Comparison of ENCODE assay signal across 21 cellular contexts in genomic region chr10:58348571-58349033, GRCh38. TPM values are rescaled to one million over a fixed set of nuclear protein-coding genes. Genes with fewer than 3 reads are reported as not detected.
DNase-seq lines count a peak whose midpoint lies in the region; ATAC-seq and TF ChIP-seq lines count a peak whose summit lies in the region.
"Had no signal": no experiment of that assay in that cellular context is flagged by ENCODE, and none has a peak within 500 bp of the region (broad histone marks: within the 10 kb centered on the region; RNA-seq: fewer than 3 reads in every experiment).

No MANE protein-coding gene starts in this region.

- intact Hi-C loops in CD14-positive monocyte (cut with micrococcal nuclease) (no loop called here), Right ventricle myocardium superior (cut with DNase I) (no loop called here)

- H3K4me1 Mint-ChIP-seq in CD14-positive monocyte (peaks cover 68% of the 10 kb centered on the region), WTC11 (peaks cover 38% of the 10 kb centered on the region), mesothelial cell of epicardium (peaks cover 18% of the 10 kb centered on the region)

- peaks cover 30% of the 10 kb centered on the region for H3K4me1 ChIP-seq in HUES48 (ENCODE audit: control insufficient read depth, insufficient read depth, low read length)

- no peak for DNase-seq in CD14-positive monocyte (ENCODE audit: low spot score)
- DNase-seq in WTC11 (ENCODE audit: low spot score) = no peak
- no peak for DNase-seq in mesothelial cell of epicardium (ENCODE audit: low spot score in 2 of 2, unreplicated experiment in 2 of 2)
- DNase-seq in cerebellar nuclear complex (lab: John Stamatoyannopoulos, UW) = no peak
- no peak for DNase-seq in SHP77 treated with DMSO at 0.1 percent for 48 hours (lab: John Stamatoyannopoulos, UW)
- no peak for DNase-seq in Right ventricle myocardium superior
- DNase-seq: activated CD4-positive, alpha-beta T cell treated with anti-CD3 and anti-CD28 coated beads for 4 hours; effector CD8-positive, alpha-beta T cell; esophagus squamous epithelium; HCEC 1CT; left ventricle myocardium inferior; NCI-H1436; nucleus accumbens; retina; spleen; stimulated activated CD4-positive, alpha-beta T cell treated with anti-CD3 and anti-CD28 coated beads, Interleukin-4, amount 100 ng/mL, for 24 hours; upper lobe of left lung had no signal

- H3K27ac ChIP-seq in HUES48 (ENCODE audit: low read depth, low read length) = peak overlapping the region; percentile 42
- H3K27ac ChIP-seq: esophagus squamous epithelium, left ventricle myocardium inferior, RWPE1, upper lobe of left lung had no signal

- H3K36me3 ChIP-seq in HUES48 (ENCODE audit: control insufficient read depth, insufficient read depth, low read length) = 0 out of 2 replicates have a peak, but pooled peaks cover 3% of the 10 kb centered on the region
- H3K36me3 ChIP-seq: esophagus squamous epithelium, left ventricle myocardium inferior, spleen, upper lobe of left lung had no signal

- no peak overlapping the region for H3K4me3 Mint-ChIP-seq in CD14-positive monocyte
- 0 out of 2 replicates have a peak overlapping the region, but pooled peaks have one; percentile 5 for H3K4me3 Mint-ChIP-seq in WTC11
- H3K4me3 Mint-ChIP-seq in mesothelial cell of epicardium = no peak overlapping the region

- TF ChIP-seq CTCF in CD14-positive monocyte (IDR thresholded peaks at IDR 0.05) (no peak), WTC11 (IDR thresholded peaks at IDR 0.05) (no peak), mesothelial cell of epicardium (IDR thresholded peaks at IDR 0.05; ENCODE audit: unreplicated experiment) (no peak)

- H3K9me3 Mint-ChIP-seq in CD14-positive monocyte = no peaks in the 10 kb centered on the region
- H3K9me3 Mint-ChIP-seq in WTC11 = no peaks in the 10 kb centered on the region
- peaks cover 4% of the 10 kb centered on the region for H3K9me3 Mint-ChIP-seq in mesothelial cell of epicardium

- CTCF ChIA-PET in WTC11 (lab: Charles Lee) = interaction anchor here (1.3 to 1.4 kb wide), 2 partner anchors 13 to 36 kb away, joined by 3 to 4 read pairs; partner anchors contain the start of gene TFAM

- no peak overlapping the region for H3K9ac ChIP-seq in HUES48 (ENCODE audit: low read depth, low read length)

- H3K27ac Mint-ChIP-seq in CD14-positive monocyte (peak overlapping the region in 6 of 7 donors; percentile 46 to 93 (median 82)), WTC11 (peak overlapping the region; percentile 51; the same call in 1 of the 2 replicates), mesothelial cell of epicardium (peak overlapping the region; percentile 52)
- H3K27ac Mint-ChIP-seq: activated naive CD4-positive, alpha-beta T cell treated with anti-CD3 and anti-CD28 coated beads, Interleukin-2, amount 50 U/mL, for 72 hours had no signal

- H3K4me3 ChIP-seq in HUES48 (ENCODE audit: low read depth, low read length) = no peak overlapping the region
- H3K4me3 ChIP-seq: esophagus squamous epithelium, left ventricle myocardium inferior, spleen, upper lobe of left lung had no signal

- ATAC-seq in WTC11 (no peak; the same call in 1 of the 2 replicates), HG03442 (IDR thresholded peaks at IDR 0.05; ENCODE audit: unreplicated experiment) (no peak), Right ventricle myocardium superior (ENCODE audit: poor library complexity) (no peak)
- ATAC-seq: activated naive CD4-positive, alpha-beta T cell treated with anti-CD3 and anti-CD28 coated beads, Interleukin-2, amount 50 U/mL, for 72 hours had no signal

- POLR2A ChIA-PET in WTC11 (lab: Charles Lee) = no interaction called here

- H3K36me3 Mint-ChIP-seq in CD14-positive monocyte = peaks cover 24 to 30% of the 10 kb centered on the region in 2 donors
- peaks cover 10% of the 10 kb centered on the region for H3K36me3 Mint-ChIP-seq in WTC11
- H3K36me3 Mint-ChIP-seq in mesothelial cell of epicardium = peaks cover 10% of the 10 kb centered on the region

- no peaks in the 10 kb centered on the region for H3K9me3 ChIP-seq in HUES48 (ENCODE audit: control insufficient read depth, insufficient read depth, low read length)
- H3K9me3 ChIP-seq: esophagus squamous epithelium, left ventricle myocardium inferior, spleen, upper lobe of left lung had no signal

- H3K27me3 Mint-ChIP-seq in CD14-positive monocyte (ENCODE audit: low read depth in 3 of 3) (no peaks in the 10 kb centered on the region), WTC11 (ENCODE audit: low read depth) (no peaks in the 10 kb centered on the region), mesothelial cell of epicardium (ENCODE audit: low read depth) (no peaks in the 10 kb centered on the region)

- no peaks in the 10 kb centered on the region for H3K27me3 ChIP-seq in HUES48 (ENCODE audit: control insufficient read depth, insufficient read depth, low read length)
- H3K27me3 ChIP-seq: esophagus squamous epithelium, spleen, upper lobe of left lung had no signal

TF ChIP-seq in WTC11, 78 proteins besides CTCF, POLR2A, EP300 and RAD21 (continues in another document):
- TF ChIP-seq ZBTB43 (CRISPR knock-in tag; IDR thresholded peaks at IDR 0.05) (no peak), USF1 (CRISPR knock-in tag; IDR thresholded peaks at IDR 0.05) (no peak), SOX15 (CRISPR knock-in tag; IDR thresholded peaks at IDR 0.05) (no peak), PRDM15 (CRISPR knock-in tag; IDR thresholded peaks at IDR 0.05) (no peak), MYBL2 (CRISPR knock-in tag; IDR thresholded peaks at IDR 0.05) (no peak), GTF2I (CRISPR knock-in tag; conservative IDR thresholded peaks at IDR 0.05) (no peak), FOXJ3 (CRISPR knock-in tag; IDR thresholded peaks at IDR 0.05; ENCODE audit: borderline replicate concordance) (no peak), TEAD4 (CRISPR knock-in tag; IDR thresholded peaks at IDR 0.05) (no peak), MLX (CRISPR knock-in tag; IDR thresholded peaks at IDR 0.05) (no peak), ZBTB21 (CRISPR knock-in tag; IDR thresholded peaks at IDR 0.05; ENCODE audit: borderline replicate concordance) (no peak), NR2C2 (CRISPR knock-in tag; IDR thresholded peaks at IDR 0.05) (no peak), ZNF263 (CRISPR knock-in tag; IDR thresholded peaks at IDR 0.05; ENCODE audit: low read depth) (no peak)

RNA-seq across cellular contexts. Expression of gene UBE2D1, which starts 13.8 kb away (rescaled TPM):
- polyA plus RNA-seq in CD14-positive monocyte = 100 to 1,000 TPM; 107 to 119 TPM
- 23.7 to 24.6 TPM (median 23.8 TPM) in 3 replicates for total RNA-seq in WTC11 (2021)
- total RNA-seq in mesothelial cell of epicardium = 21.5 to 24.7 TPM (median 22.5 TPM) in 3 replicates
- 61.2 TPM for total RNA-seq in Right ventricle myocardium superior

RNA-seq across cellular contexts. Expression of gene TFAM, which starts 36.6 kb away (rescaled TPM):
- polyA plus RNA-seq in CD14-positive monocyte = 10 to 100 TPM; 33.8 to 34.4 TPM
- total RNA-seq in WTC11 (2021) = 74.4 to 77.4 TPM (median 76.1 TPM) in 3 replicates
- 46.9 to 55.1 TPM (median 52.7 TPM) in 3 replicates for total RNA-seq in mesothelial cell of epicardium
- total RNA-seq in Right ventricle myocardium superior = 26.4 TPM
